ENCODE assay signal across 1 cellular context in genomic region chr6:44152109-44152461, GRCh38.
TF ChIP-seq lines count a peak whose summit lies in the region.

No MANE protein-coding gene starts in this region.

TF ChIP-seq in K562, 482 proteins besides CTCF, POLR2A, EP300 and RAD21:
- TF ChIP-seq FOXK2 (conservative IDR thresholded peaks at IDR 0.05 in 1 of 2, IDR thresholded peaks at IDR 0.05 in 1 of 2; ENCODE audit: low read depth in 2 of 2) (no peak), MAX (CRISPR knock-in tag; IDR thresholded peaks at IDR 0.05) (no peak), HOMEZ (CRISPR knock-in tag; IDR thresholded peaks at IDR 0.05) (no peak), PCBP1 (IDR thresholded peaks at IDR 0.05; ENCODE audit: low read depth, low read length, poor library complexity, severe bottlenecking) (no peak), NR2C2 (CRISPR knock-in tag; IDR thresholded peaks at IDR 0.05) (0 out of 2 replicates have a peak, but pooled peaks have one; percentile 12), NR2C2 (tag; IDR thresholded peaks at IDR 0.05) (no peak), KDM2B (CRISPR knock-in tag; IDR thresholded peaks at IDR 0.05) (no peak), RFX7 (CRISPR knock-in tag; IDR thresholded peaks at IDR 0.05) (no peak), PHF20 (IDR thresholded peaks at IDR 0.05; ENCODE audit: partially characterized antibody) (no peak), ESRRB (CRISPR knock-in tag; IDR thresholded peaks at IDR 0.05; ENCODE audit: borderline replicate concordance) (no peak), ZBTB33 (CRISPR knock-in tag; IDR thresholded peaks at IDR 0.05) (peak; percentile 11; the same call in 1 of the 2 replicates), XRCC4 (IDR thresholded peaks at IDR 0.05; ENCODE audit: extremely low read depth, insufficient read depth, insufficient read length) (no peak), STAT5A (IDR thresholded peaks at IDR 0.05; ENCODE audit: borderline replicate concordance, low read length) (no peak), SAP30 (IDR thresholded peaks at IDR 0.05; ENCODE audit: borderline replicate concordance, insufficient read depth, low read depth, low read length, poor library complexity, severe bottlenecking) (no peak), TFAM (CRISPR knock-in tag; conservative IDR thresholded peaks at IDR 0.05) (no peak), ZNF316 (IDR thresholded peaks at IDR 0.05) (no peak), ZNF408 (CRISPR knock-in tag; IDR thresholded peaks at IDR 0.05; ENCODE audit: low read depth) (no peak), NCOA1 (IDR thresholded peaks at IDR 0.05; ENCODE audit: low read depth) (no peak), PTRF (tag; IDR thresholded peaks at IDR 0.05) (no peak), RBFOX2 (IDR thresholded peaks at IDR 0.05; ENCODE audit: low read depth, low read length) (peak; percentile 2; the same call in 1 of the 2 replicates), ZNF717 (CRISPR knock-in tag; IDR thresholded peaks at IDR 0.05) (no peak), ETV5 (CRISPR knock-in tag; IDR thresholded peaks at IDR 0.05; ENCODE audit: low read depth) (0 out of 2 replicates have a peak, but pooled peaks have one; percentile 10), MAFK (IDR thresholded peaks at IDR 0.05; ENCODE audit: low read length) (no peak), ZNF12 (CRISPR knock-in tag; IDR thresholded peaks at IDR 0.05) (0 out of 2 replicates have a peak, but pooled peaks have one; percentile 15), UBTF (IDR thresholded peaks at IDR 0.05; ENCODE audit: borderline replicate concordance in 1 of 2, low read depth in 2 of 2, low read length in 2 of 2) (no peak), MTA3 (IDR thresholded peaks at IDR 0.05; ENCODE audit: borderline replicate concordance) (0 out of 2 replicates have a peak, but pooled peaks have one; percentile 2), BRCA1 (IDR thresholded peaks at IDR 0.05) (no peak), BRCA1 (CRISPR knock-in tag; IDR thresholded peaks at IDR 0.05) (no peak), PML (IDR thresholded peaks at IDR 0.05; ENCODE audit: low read length) (no peak), ZNF197 (CRISPR knock-in tag; IDR thresholded peaks at IDR 0.05; ENCODE audit: low read depth) (no peak), CEBPG (CRISPR knock-in tag; IDR thresholded peaks at IDR 0.05) (no peak), CEBPG (tag; conservative IDR thresholded peaks at IDR 0.05 in 1 of 2, IDR thresholded peaks at IDR 0.05 in 1 of 2) (no peak), E2F8 (IDR thresholded peaks at IDR 0.05; ENCODE audit: low read depth, partially characterized antibody) (peak; percentile 11), SRF (CRISPR knock-in tag; IDR thresholded peaks at IDR 0.05) (0 out of 4 replicates have a peak, but pooled peaks of 1 of the 2 experiments have one; percentile 0), BHLHE40 (IDR thresholded peaks at IDR 0.05; ENCODE audit: low read length) (no peak), BRD9 (IDR thresholded peaks at IDR 0.05; ENCODE audit: low read depth, partially characterized antibody) (no peak), SRSF9 (IDR thresholded peaks at IDR 0.05; ENCODE audit: borderline replicate concordance, low read depth, low read length) (no peak)
